Comparison of ENCODE assay signal across 8 cellular contexts in genomic region chr3:5011555-5012256, GRCh38. TPM values are rescaled to one million over a fixed set of nuclear protein-coding genes. Genes with fewer than 3 reads are reported as not detected.
DNase-seq lines count a peak whose midpoint lies in the region; ATAC-seq and TF ChIP-seq lines count a peak whose summit lies in the region.

No MANE protein-coding gene starts in this region.

- peak overlapping the region; percentile 47 for H3K27ac ChIP-seq in HL-60 (replicated peaks)
- no peak overlapping the region for H3K27ac ChIP-seq in GM23248

- H3K27me3 ChIP-seq in HL-60 (ENCODE audit: insufficient read depth, poor library complexity, severe bottlenecking) (no peaks in the 10 kb centered on the region), GM23248 (replicated peaks; ENCODE audit: insufficient read depth) (no peaks in the 10 kb centered on the region)

- DNase-seq in HL-60 (ENCODE audit: low read depth in 1 of 2, low spot score in 1 of 2) (peak in 1 of 2 experiments; percentile 74), immature natural killer cell (peak; percentile 43 to 65 (median 63)), NCI-H146 treated with DMSO at 0.1 percent for 48 hours (lab: John Stamatoyannopoulos, UW; ENCODE audit: unreplicated experiment) (no peak), GM19240 (ENCODE audit: insufficient read length, low spot score) (no peak), erythroblast (lab: John Stamatoyannopoulos, UW) (no peak), GM23248 (no peak)

- no peaks in the 10 kb centered on the region for H3K36me3 ChIP-seq in GM23248 (ENCODE audit: low read depth)

- peaks cover 42% of the 10 kb centered on the region for H3K4me1 ChIP-seq in GM23248 (ENCODE audit: insufficient read depth)

- peaks cover 10% of the 10 kb centered on the region; the same call in 1 of the 2 replicates for H3F3A ChIP-seq in GM23248 (ENCODE audit: insufficient read depth)

- no peaks in the 10 kb centered on the region for H4K20me1 ChIP-seq in GM23248 (ENCODE audit: insufficient read depth)

- no peak overlapping the region for H3K9ac ChIP-seq in GM23248

- WGBS in GM23248 (ENCODE audit: low coverage in 1 of 2, low lambda C conversion rate in 2 of 2, missing lambda C conversion rate in 2 of 2), 2 experiments, result 92 to 95% methylated on average over 13 to 14 of the region's 14 CpGs

- TF ChIP-seq POLR2A in GM15510 (IDR thresholded peaks at IDR 0.05; ENCODE audit: borderline replicate concordance, extremely low read depth, insufficient read length) (peak; percentile 33), erythroblast (IDR thresholded peaks at IDR 0.05; ENCODE audit: low read length) (no peak)

- H3K9me3 Mint-ChIP-seq in immature natural killer cell, result peaks cover 0 to 1% (median 0%) of the 10 kb centered on the region in 6 donors

- peak overlapping the region; percentile 61 to 80 (median 75) for H3K4me3 Mint-ChIP-seq in immature natural killer cell

- H3K27ac Mint-ChIP-seq in immature natural killer cell, result peak overlapping the region; percentile 81 to 97 (median 92)

- ATAC-seq in GM21447 (IDR thresholded peaks at IDR 0.05; ENCODE audit: unreplicated experiment), result peak; percentile 50

- H3K4me3 ChIP-seq in HL-60 (replicated peaks; ENCODE audit: insufficient read depth, low read length) (no peak overlapping the region), GM23248 (no peak overlapping the region)

- H2AFZ ChIP-seq in GM23248, result no peak overlapping the region

- H3K79me2 ChIP-seq in GM23248 (ENCODE audit: insufficient read depth), result no peaks in the 10 kb centered on the region

- H3K4me2 ChIP-seq in GM23248 (ENCODE audit: unreplicated experiment), result no peak overlapping the region

- in situ Hi-C loops in GM23248 (cut with MboI), result no loop called here

- no peaks in the 10 kb centered on the region for H3K36me3 Mint-ChIP-seq in immature natural killer cell

- H3K4me1 Mint-ChIP-seq in immature natural killer cell, result peaks cover 76 to 82% of the 10 kb centered on the region in 2 donors

- H3K27me3 Mint-ChIP-seq in immature natural killer cell (ENCODE audit: low read depth in 3 of 3), result peaks cover 3 to 8% (median 6%) of the 10 kb centered on the region in 3 donors

- TF ChIP-seq CTCF in HL-60 (IDR thresholded peaks at IDR 0.05; ENCODE audit: insufficient read depth, low read length), result no peak

- H3K9me2 ChIP-seq in GM23248 (ENCODE audit: insufficient read depth), result no peaks in the 10 kb centered on the region

- H3K9me3 ChIP-seq in GM23248 (ENCODE audit: low read depth), result no peaks in the 10 kb centered on the region

RNA-seq across cellular contexts. Expression of gene BHLHE40, which starts 32.5 kb away (rescaled TPM):
- polyA plus RNA-seq in immature natural killer cell, result 10 to 100 TPM; 51.4 to 91.9 (median 64.4) TPM
- total RNA-seq in GM23248 (2014; rRNA removed; shearing (Covaris generic)), result 27.6 and 33.9 TPM in 2 replicates
- 42.9 TPM in 2 replicates for polyA plus RNA-seq in GM23248 (2016; fragmentation: Nextera tagmentation; extraction: Ambion mirVana)

Comparison
In these comparisons a context has a peak if more than half of its experiments do, and no peak if none do; other contexts are left out.
1. DNase-seq: peak in immature natural killer cell (3 of 3); none in NCI-H146 treated with DMSO at 0.1 percent for 48 hours (single experiment), GM19240 (single experiment), erythroblast (0 of 2) and GM23248 (single experiment).